Comparison of ENCODE assay signal across 32 cellular contexts in the genomic region with DNA sequence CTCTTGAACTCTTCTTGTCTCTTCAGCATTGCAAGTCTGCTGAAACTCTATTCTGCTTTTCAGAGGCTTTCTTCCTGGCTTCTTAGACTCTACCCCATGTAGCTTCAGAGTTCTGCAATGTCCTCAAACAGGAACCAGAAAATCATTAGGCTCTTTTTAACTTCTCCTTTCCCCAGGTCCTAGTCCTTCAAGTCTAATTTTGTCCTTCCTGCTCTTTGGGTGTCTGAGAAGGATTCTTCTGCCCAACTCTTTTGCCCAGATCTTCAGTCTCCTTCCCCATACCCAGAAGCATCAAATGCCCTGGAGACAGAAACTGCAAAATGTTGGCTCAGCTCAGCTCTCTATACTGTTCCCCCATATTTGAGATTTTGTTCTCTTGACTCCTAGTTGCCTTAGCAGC. TPM values are rescaled to one million over a fixed set of nuclear protein-coding genes. Genes with fewer than 3 reads are reported as not detected.
A peak's percentile ranks its signal among the peaks of the same experiment; 100 is the strongest.
DNase-seq lines count a peak whose midpoint lies in the region; ATAC-seq and TF ChIP-seq lines count a peak whose summit lies in the region.
"Had no signal": no experiment of that assay in that cellular context is flagged by ENCODE, and none has a peak within 500 bp of the region (broad histone marks: within the 10 kb centered on the region; RNA-seq: fewer than 3 reads in every experiment).

No MANE protein-coding gene starts in this region.

- H3K36me3 ChIP-seq in left lung (no peaks in the 10 kb centered on the region), prostate gland (no peaks in the 10 kb centered on the region), esophagus muscularis mucosa (no peaks in the 10 kb centered on the region)
- H3K36me3 ChIP-seq: BLaER1, lower lobe of right lung, ovary, transverse colon, WERI-Rb-1 had no signal

- CTCF ChIA-PET in activated CD4-positive, alpha-beta memory T cell treated with anti-CD3 and anti-CD28 coated beads, Interleukin-2, amount 10 ng/mL, durations not matched to agents 7 days and 5 days (lab: Charles Lee) = interaction anchor here (0.6 to 2.1 kb wide), 4 partner anchors 8 to 1074 kb away, joined by 3 to 8 read pairs (median 4); no protein-coding TSS in a partner anchor

- H3K27me3 ChIP-seq in left lung (no peaks in the 10 kb centered on the region), prostate gland (replicated peaks; ENCODE audit: insufficient read depth) (no peaks in the 10 kb centered on the region), esophagus muscularis mucosa (no peaks in the 10 kb centered on the region)
- H3K27me3 ChIP-seq: BLaER1, ovary had no signal

- H3K4me3 Mint-ChIP-seq in activated CD4-positive, alpha-beta memory T cell treated with anti-CD3 and anti-CD28 coated beads, Interleukin-2, amount 10 ng/mL, durations not matched to agents 7 days and 5 days = no peak overlapping the region
- H3K4me3 Mint-ChIP-seq: activated CD4-positive, alpha-beta T cell treated with anti-CD3 and anti-CD28 coated beads, Interleukin-2, amount 10 ng/mL, durations not matched to agents 24 days and 14 days; activated naive CD4-positive, alpha-beta T cell treated with anti-CD3 and anti-CD28 coated beads for 36 hours; activated T-cell treated with anti-CD3 and anti-CD28 coated beads, Interleukin-2, amount 50 U/mL, for 4 hours; brain; nephron progenitor cell had no signal

- ATAC-seq in left lung = peak; percentile 32
- ATAC-seq: activated T-cell treated with anti-CD3 and anti-CD28 coated beads, Interleukin-2, amount 50 U/mL, for 4 hours; mucosa of descending colon had no signal

- H3K4me1 Mint-ChIP-seq in activated CD4-positive, alpha-beta memory T cell treated with anti-CD3 and anti-CD28 coated beads, Interleukin-2, amount 10 ng/mL, durations not matched to agents 7 days and 5 days = peaks cover 3% of the 10 kb centered on the region
- H3K4me1 Mint-ChIP-seq: activated CD4-positive, alpha-beta T cell treated with anti-CD3 and anti-CD28 coated beads, Interleukin-2, amount 10 ng/mL, durations not matched to agents 24 days and 14 days had no signal

- H3K9me3 Mint-ChIP-seq in activated CD4-positive, alpha-beta memory T cell treated with anti-CD3 and anti-CD28 coated beads, Interleukin-2, amount 10 ng/mL, durations not matched to agents 7 days and 5 days = peaks cover 20% of the 10 kb centered on the region

- H3K4me1 ChIP-seq in left lung (peaks cover 0 to 3% of the 10 kb centered on the region in 2 donors), prostate gland (replicated peaks) (no peaks in the 10 kb centered on the region), esophagus muscularis mucosa (no peaks in the 10 kb centered on the region)
- H3K4me1 ChIP-seq: lower lobe of right lung, transverse colon had no signal

- in situ Hi-C loops in KBM-7 (cut with MboI; ENCODE audit: low pct_unique_long_range_greater_than_20kb, low sequenced_read_pairs) = no loop called here

- H3K36me3 Mint-ChIP-seq in activated CD4-positive, alpha-beta memory T cell treated with anti-CD3 and anti-CD28 coated beads, Interleukin-2, amount 10 ng/mL, durations not matched to agents 7 days and 5 days (ENCODE audit: low read depth) = peaks cover 2% of the 10 kb centered on the region
- H3K36me3 Mint-ChIP-seq: brain had no signal

- peaks cover 4 to 25% of the 10 kb centered on the region in 2 donors for H3K9me3 ChIP-seq in left lung
- no peaks in the 10 kb centered on the region for H3K9me3 ChIP-seq in prostate gland
- peaks cover 0 to 28% (median 11%) of the 10 kb centered on the region in 4 donors for H3K9me3 ChIP-seq in esophagus muscularis mucosa
- H3K9me3 ChIP-seq: ovary had no signal

- H3K4me3 ChIP-seq in left lung = no peak overlapping the region
- no peak overlapping the region for H3K4me3 ChIP-seq in prostate gland
- no peak overlapping the region for H3K4me3 ChIP-seq in esophagus muscularis mucosa
- H3K4me3 ChIP-seq: BLaER1, lower lobe of right lung, mucosa of descending colon, ovary, SK-N-MC, transverse colon had no signal

- TF ChIP-seq CTCF in left lung (IDR thresholded peaks at IDR 0.05) = no peak
- TF ChIP-seq CTCF in prostate gland (IDR thresholded peaks at IDR 0.05) = no peak
- no peak for TF ChIP-seq CTCF in esophagus muscularis mucosa (IDR thresholded peaks at IDR 0.05)

- DNase-seq in AML-193 (lab: John Stamatoyannopoulos, UW) (peak; percentile 3 to 41), KBM-7 (peak; percentile 79), SIG-M5 (lab: John Stamatoyannopoulos, UW) (peak; percentile 63), left lung (no peak), prostate gland (ENCODE audit: low spot score) (no peak), NCI-H2196 treated with DMSO at 0.1 percent for 48 hours (lab: John Stamatoyannopoulos, UW; ENCODE audit: unreplicated experiment) (no peak), esophagus muscularis mucosa (ENCODE audit: extremely low spot score) (no peak)
- DNase-seq in activated CD4-positive, alpha-beta memory T cell treated with anti-CD3 and anti-CD28 coated beads, Interleukin-2, amount 10 ng/mL, durations not matched to agents 7 days and 5 days = no peak
- DNase-seq: ACHN; activated CD4-positive, alpha-beta T cell treated with anti-CD3 and anti-CD28 coated beads, Interleukin-2, amount 10 ng/mL, durations not matched to agents 24 days and 14 days; activated naive CD4-positive, alpha-beta T cell treated with anti-CD3 and anti-CD28 coated beads for 36 hours; activated T-cell treated with anti-CD3 and anti-CD28 coated beads, Interleukin-2, amount 50 U/mL, for 4 hours; Caco-2; glutamatergic neuron; HCEC 1CT; lower lobe of right lung; mucosa of descending colon; NCI-H1105; NCI-H187 treated with DMSO at 0.1 percent for 48 hours; NCI-H526; nephron progenitor cell; NK-92 treated with Interleukin-12 subunit alpha and Interleukin-12 subunit beta, amount 100 ng/mL, for 24 hours; ovary; right cardiac atrium; stimulated activated CD4-positive, alpha-beta T cell treated with anti-CD3 and anti-CD28 coated beads, Interleukin-2, amount 100 ng/mL, for 48 hours; transverse colon; WERI-Rb-1 had no signal

- H3K27ac ChIP-seq in left lung (peak overlapping the region in 1 of 2 donors; percentile 30), prostate gland (no peak overlapping the region), esophagus muscularis mucosa (replicated peaks in 1 of 4) (no peak overlapping the region)
- H3K27ac ChIP-seq: BLaER1, lower lobe of right lung, ovary, SK-N-MC, transverse colon, WERI-Rb-1 had no signal

- H3K27me3 Mint-ChIP-seq in activated CD4-positive, alpha-beta memory T cell treated with anti-CD3 and anti-CD28 coated beads, Interleukin-2, amount 10 ng/mL, durations not matched to agents 7 days and 5 days = peaks cover 33% of the 10 kb centered on the region

- TF ChIP-seq POLR2A in prostate gland (IDR thresholded peaks at IDR 0.05) (no peak), esophagus muscularis mucosa (IDR thresholded peaks at IDR 0.05; ENCODE audit: low read depth) (no peak)

- POLR2A ChIA-PET in activated CD4-positive, alpha-beta memory T cell treated with anti-CD3 and anti-CD28 coated beads, Interleukin-2, amount 10 ng/mL, durations not matched to agents 7 days and 5 days (lab: Charles Lee) = no interaction called here

- H3K27ac Mint-ChIP-seq in activated CD4-positive, alpha-beta memory T cell treated with anti-CD3 and anti-CD28 coated beads, Interleukin-2, amount 10 ng/mL, durations not matched to agents 7 days and 5 days = no peak overlapping the region
- H3K27ac Mint-ChIP-seq: activated CD4-positive, alpha-beta T cell treated with anti-CD3 and anti-CD28 coated beads, Interleukin-2, amount 10 ng/mL, durations not matched to agents 24 days and 14 days; activated naive CD4-positive, alpha-beta T cell treated with anti-CD3 and anti-CD28 coated beads for 36 hours; nephron progenitor cell had no signal

- no peak for TF ChIP-seq EP300 in esophagus muscularis mucosa (IDR thresholded peaks at IDR 0.05)

- intact Hi-C loops in left lung (cut with DNase I) (no loop called here), prostate gland (cut with DNase I) (no loop called here), esophagus muscularis mucosa (cut with DNase I) (no loop called here)

RNA-seq across cellular contexts. Expression of a gene that starts 50.0 kb away (rescaled TPM):
- total RNA-seq in left lung (100 to 1,000 TPM; 178 to 225 TPM), prostate gland (100 to 1,000 TPM; 166 to 171 TPM), esophagus muscularis mucosa (100 to 1,000 TPM; 114 to 155 (median 129) TPM)
- total RNA-seq in activated CD4-positive, alpha-beta memory T cell treated with anti-CD3 and anti-CD28 coated beads, Interleukin-2, amount 10 ng/mL, durations not matched to agents 7 days and 5 days = 100 to 1,000 TPM; 446 to 465 TPM

RNA-seq across cellular contexts. Expression of a gene that starts 55.5 kb away (rescaled TPM):
- total RNA-seq in left lung (1 to 10 TPM; 1.4 to 2.1 TPM), prostate gland (1 to 10 TPM in 1 of 2 donors, under 1 TPM in 1; 0.96 to 3.1 TPM), esophagus muscularis mucosa (1 to 10 TPM; 1.5 to 3.3 (median 1.6) TPM)
- under 1 TPM; 0.05 TPM for total RNA-seq in activated CD4-positive, alpha-beta memory T cell treated with anti-CD3 and anti-CD28 coated beads, Interleukin-2, amount 10 ng/mL, durations not matched to agents 7 days and 5 days
- total RNA-seq: activated CD4-positive, alpha-beta T cell treated with anti-CD3 and anti-CD28 coated beads, Interleukin-2, amount 10 ng/mL, durations not matched to agents 24 days and 14 days; LHCN-M2; T-helper 2 cell treated with Interferon-gamma antibody and Interleukin-4, amounts not matched to agents 100 ng/mL and 5 ng/mL, for 36 hours had no signal

Comparison
In these comparisons a context has a peak if more than half of its experiments do, and no peak if none do; other contexts are left out.
1. DNase-seq: peak in AML-193 (2 of 2), KBM-7 (single experiment) and SIG-M5 (single experiment); none in left lung (0 of 2), activated CD4-positive, alpha-beta memory T cell treated with anti-CD3 and anti-CD28 coated beads, Interleukin-2, amount 10 ng/mL, durations not matched to agents 7 days and 5 days (single experiment), prostate gland (single experiment), NCI-H2196 treated with DMSO at 0.1 percent for 48 hours (single experiment) and esophagus muscularis mucosa (single experiment).